Comparison of ENCODE assay signal across 8 cellular contexts in genomic region chr6:52577022-52577777, GRCh38. TPM values are rescaled to one million over a fixed set of nuclear protein-coding genes. Genes with fewer than 3 reads are reported as not detected.
DNase-seq lines count a peak whose midpoint lies in the region; ATAC-seq and TF ChIP-seq lines count a peak whose summit lies in the region.

Gene TRAM2, minus strand, starts transcription at chr6:52577060. Its CDS starts 145 bp downstream, at chr6:52576915.

- peaks cover 45% of the 10 kb centered on the region for H3K4me1 Mint-ChIP-seq in activated CD4-positive, alpha-beta T cell treated with anti-CD3 and anti-CD28 coated beads, Interleukin-2, amount 10 ng/mL, durations not matched to agents 7 days and 5 days

- CTCF ChIA-PET in AG04449 (lab: Yijun Ruan, JAX), result interaction anchor here (0.9 to 6.5 kb wide), 20 partner anchors 9 to 164 kb away, joined by 3 to 60 read pairs (median 8); no protein-coding TSS in a partner anchor
- CTCF ChIA-PET in activated CD4-positive, alpha-beta T cell treated with anti-CD3 and anti-CD28 coated beads, Interleukin-2, amount 10 ng/mL, durations not matched to agents 7 days and 5 days (lab: Charles Lee), result interaction anchor here (1.0 to 1.5 kb wide), 5 partner anchors 18 to 168 kb away, joined by 3 to 5 read pairs (median 3); no protein-coding TSS in a partner anchor

- TF ChIP-seq CTCF in AG04449 (IDR thresholded peaks at IDR 0.05; ENCODE audit: insufficient read depth, low read length, missing control alignments) (no peak), liver (IDR thresholded peaks at IDR 0.05; ENCODE audit: low read depth, low read length, missing input control) (no peak)

- peak; percentile 46 for ATAC-seq in GM18858 (IDR thresholded peaks at IDR 0.05; ENCODE audit: unreplicated experiment)
- ATAC-seq in HG03064 (IDR thresholded peaks at IDR 0.05; ENCODE audit: low read depth, unreplicated experiment), result peak; percentile 50

- H3K9me3 Mint-ChIP-seq in activated CD4-positive, alpha-beta T cell treated with anti-CD3 and anti-CD28 coated beads, Interleukin-2, amount 10 ng/mL, durations not matched to agents 7 days and 5 days, result no peaks in the 10 kb centered on the region

- H3K27ac Mint-ChIP-seq in activated CD4-positive, alpha-beta T cell treated with anti-CD3 and anti-CD28 coated beads, Interleukin-2, amount 10 ng/mL, durations not matched to agents 7 days and 5 days, result peak within 1 kb of the TSS; percentile 70

- WGBS in liver, result under 1% methylated on average over 84 of the region's 84 CpGs

- POLR2A ChIA-PET in AG04449 (lab: Yijun Ruan, JAX), result interaction anchor here (0.8 to 3.3 kb wide), 10 partner anchors 10 to 156 kb away, joined by 3 to 36 read pairs (median 5); partner anchors contain the start of gene EFHC1
- POLR2A ChIA-PET in activated CD4-positive, alpha-beta T cell treated with anti-CD3 and anti-CD28 coated beads, Interleukin-2, amount 10 ng/mL, durations not matched to agents 7 days and 5 days (lab: Charles Lee), result no interaction called here

- H3K36me3 ChIP-seq in liver (ENCODE audit: control insufficient read depth in 4 of 4, insufficient read depth in 3 of 4, low read depth in 1 of 4, low read length in 3 of 4), result peaks cover 0 to 6% (median 0%) of the 10 kb centered on the region in 4 donors

- H3K36me3 Mint-ChIP-seq in activated CD4-positive, alpha-beta T cell treated with anti-CD3 and anti-CD28 coated beads, Interleukin-2, amount 10 ng/mL, durations not matched to agents 7 days and 5 days (ENCODE audit: low read depth), result peaks cover 3% of the 10 kb centered on the region

- peak in 1 of 2 donors; percentile 27 for TF ChIP-seq RAD21 in liver (IDR thresholded peaks at IDR 0.05)

- H3K4me1 ChIP-seq in liver (ENCODE audit: control insufficient read depth in 4 of 4, insufficient read depth in 4 of 4, low read length in 3 of 4), result peaks cover 2 to 31% (median 14%) of the 10 kb centered on the region in 4 donors

- H3K9ac ChIP-seq in liver (ENCODE audit: low read depth in 1 of 2, low read length in 2 of 2), result peak within 1 kb of the TSS; percentile 90 to 93

- peak within 1 kb of the TSS; percentile 92 to 95 for H3K27ac ChIP-seq in liver (ENCODE audit: low read depth in 1 of 2, low read length in 2 of 2)

- H3K27me3 Mint-ChIP-seq in activated CD4-positive, alpha-beta T cell treated with anti-CD3 and anti-CD28 coated beads, Interleukin-2, amount 10 ng/mL, durations not matched to agents 7 days and 5 days, result no peaks in the 10 kb centered on the region

- no peaks in the 10 kb centered on the region for H3K27me3 ChIP-seq in liver (ENCODE audit: control insufficient read depth in 4 of 4, insufficient read depth in 4 of 4, low read length in 3 of 4)

- no peaks in the 10 kb centered on the region for H3K9me3 ChIP-seq in liver (ENCODE audit: control insufficient read depth in 4 of 4, low read length in 3 of 4)

- H3K4me3 ChIP-seq in AG04449 (ENCODE audit: low read depth, low read length) (peak within 1 kb of the TSS; percentile 95), liver (ENCODE audit: low read depth in 1 of 3, low read length in 3 of 3) (peak within 1 kb of the TSS; percentile 83 to 92 (median 87))

- H3K4me3 Mint-ChIP-seq in activated CD4-positive, alpha-beta T cell treated with anti-CD3 and anti-CD28 coated beads, Interleukin-2, amount 10 ng/mL, durations not matched to agents 7 days and 5 days, result peak within 1 kb of the TSS; percentile 74

- DNase-seq in AG04449 (ENCODE audit: low read depth, low spot score), result no peak
- peak; percentile 34 for DNase-seq in NCI-H446 treated with DMSO at 0.1 percent for 48 hours (lab: John Stamatoyannopoulos, UW)
- DNase-seq in activated CD4-positive, alpha-beta T cell treated with anti-CD3 and anti-CD28 coated beads, Interleukin-2, amount 10 ng/mL, durations not matched to agents 7 days and 5 days, result peak; percentile 73
- peak; percentile 85 for DNase-seq in dermis blood vessel endothelial cell
- peak; percentile 66 for DNase-seq in stimulated activated CD4-positive, alpha-beta T cell treated with anti-CD3 and anti-CD28 coated beads, Interleukin-4, amount 100 ng/mL, for 24 hours

TF ChIP-seq in liver, 16 proteins besides CTCF, POLR2A, EP300 and RAD21:
- TF ChIP-seq EGR1 (IDR thresholded peaks at IDR 0.05; ENCODE audit: low read depth in 2 of 2) (peak in 1 of 2 donors; percentile 81), REST (IDR thresholded peaks at IDR 0.05) (no peak), FOXA2 (IDR thresholded peaks at IDR 0.05) (no peak), YY1 (IDR thresholded peaks at IDR 0.05) (peak; percentile 39), GABPA (IDR thresholded peaks at IDR 0.05 in 1 of 2, conservative IDR thresholded peaks at IDR 0.05 in 1 of 2) (no peak), FOXA1 (IDR thresholded peaks at IDR 0.05) (no peak), JUND (IDR thresholded peaks at IDR 0.05) (no peak)

RNA-seq across cellular contexts. Expression of gene TRAM2, which starts in this region (rescaled TPM):
- 1 to 10 TPM; 9.0 to 9.4 TPM for total RNA-seq in activated CD4-positive, alpha-beta T cell treated with anti-CD3 and anti-CD28 coated beads, Interleukin-2, amount 10 ng/mL, durations not matched to agents 7 days and 5 days
- total RNA-seq in dermis blood vessel endothelial cell (30.6 and 51.3 TPM in 2 replicates), liver (10 to 100 TPM in 1 of 2 donors, 1 to 10 TPM in 1; 8.5 to 17.5 TPM)
- 10 to 100 TPM in 1 of 2 donors, 1 to 10 TPM in 1; 7.3 to 20.3 TPM for polyA plus RNA-seq in liver
